Comparison of ENCODE assay signal across 1 cellular context in the genomic region with DNA sequence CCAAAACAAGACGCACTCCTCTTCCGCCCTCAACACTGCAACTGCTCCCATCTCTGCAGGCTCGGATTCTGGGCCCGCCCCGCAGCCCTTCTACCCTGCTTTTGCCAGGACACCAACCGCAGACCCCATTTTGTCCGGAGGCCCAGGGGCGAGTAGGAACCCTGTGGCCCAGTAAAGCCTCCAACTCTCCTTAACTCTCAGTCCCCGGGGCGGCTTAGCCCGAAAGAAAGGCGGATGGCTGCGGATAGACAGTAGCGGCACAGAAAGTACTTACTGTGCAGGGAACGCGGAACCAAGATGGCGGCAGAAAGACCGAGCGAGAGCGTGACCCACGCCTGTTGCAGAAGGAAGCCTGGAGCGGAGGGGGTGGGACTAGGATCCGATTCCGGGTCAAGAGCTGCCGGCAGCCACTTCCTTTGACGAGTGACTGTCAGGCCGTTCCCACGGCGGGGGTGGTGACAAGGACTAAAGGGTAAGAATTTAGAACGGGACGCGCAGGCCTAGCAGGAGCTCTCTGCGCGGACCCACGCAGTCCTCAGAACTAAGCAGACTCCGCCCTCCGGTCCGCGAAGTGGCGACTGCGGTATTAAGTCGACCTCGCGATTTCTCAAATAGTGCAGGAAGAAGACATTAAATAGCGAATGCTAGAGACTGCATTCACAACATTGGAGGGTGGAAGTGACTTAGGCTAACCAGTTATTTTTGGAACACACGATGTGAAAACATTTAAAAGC.
TF ChIP-seq lines count a peak whose summit lies in the region.

Gene NACA, minus strand, starts transcription at position 311 of the 734 bp plus-strand sequence. CDS start 778 bp downstream, outside the sequence.

TF ChIP-seq in HepG2, 621 proteins besides CTCF, POLR2A, EP300 and RAD21 (continued from another document and continues in another):
- TF ChIP-seq RXRB (CRISPR knock-in tag; IDR thresholded peaks at IDR 0.05; ENCODE audit: borderline replicate concordance), result peak; percentile 61; the same call in 1 of the 2 replicates
- peak; percentile 89 for TF ChIP-seq NFKBIZ (CRISPR knock-in tag; IDR thresholded peaks at IDR 0.05)
- peak; percentile 79 for TF ChIP-seq AGO2 (optimal IDR thresholded peaks at IDR 0.05; ENCODE audit: low read depth, low read length)
- peak; percentile 93 for TF ChIP-seq ZNF574 (CRISPR knock-in tag; IDR thresholded peaks at IDR 0.05)
- 0 out of 2 replicates have a peak, but pooled peaks have one; percentile 14 for TF ChIP-seq ZBTB42 (CRISPR knock-in tag; IDR thresholded peaks at IDR 0.05)
- TF ChIP-seq PITX1 (CRISPR knock-in tag; IDR thresholded peaks at IDR 0.05), result peak; percentile 78
- no peak for TF ChIP-seq ZBTB49 (CRISPR knock-in tag; IDR thresholded peaks at IDR 0.05; ENCODE audit: borderline replicate concordance)
- TF ChIP-seq ZNF703 (CRISPR knock-in tag; IDR thresholded peaks at IDR 0.05; ENCODE audit: borderline replicate concordance), result no peak
- peak; percentile 95 for TF ChIP-seq MAX (IDR thresholded peaks at IDR 0.05)
- peak; percentile 83; the same call in 1 of the 2 replicates for TF ChIP-seq ZNF691 (CRISPR knock-in tag; IDR thresholded peaks at IDR 0.05; ENCODE audit: borderline replicate concordance, low read depth)
- TF ChIP-seq MAFF (IDR thresholded peaks at IDR 0.05; ENCODE audit: low read depth, low read length), result no peak
- TF ChIP-seq ZNF253 (CRISPR knock-in tag; IDR thresholded peaks at IDR 0.05; ENCODE audit: borderline replicate concordance), result no peak
- TF ChIP-seq ZBTB21 (CRISPR knock-in tag; IDR thresholded peaks at IDR 0.05), result no peak; the same call in none of the 2 replicates
- TF ChIP-seq NR2F1 (CRISPR knock-in tag; IDR thresholded peaks at IDR 0.05), result no peak
- TF ChIP-seq, protein P1, sequence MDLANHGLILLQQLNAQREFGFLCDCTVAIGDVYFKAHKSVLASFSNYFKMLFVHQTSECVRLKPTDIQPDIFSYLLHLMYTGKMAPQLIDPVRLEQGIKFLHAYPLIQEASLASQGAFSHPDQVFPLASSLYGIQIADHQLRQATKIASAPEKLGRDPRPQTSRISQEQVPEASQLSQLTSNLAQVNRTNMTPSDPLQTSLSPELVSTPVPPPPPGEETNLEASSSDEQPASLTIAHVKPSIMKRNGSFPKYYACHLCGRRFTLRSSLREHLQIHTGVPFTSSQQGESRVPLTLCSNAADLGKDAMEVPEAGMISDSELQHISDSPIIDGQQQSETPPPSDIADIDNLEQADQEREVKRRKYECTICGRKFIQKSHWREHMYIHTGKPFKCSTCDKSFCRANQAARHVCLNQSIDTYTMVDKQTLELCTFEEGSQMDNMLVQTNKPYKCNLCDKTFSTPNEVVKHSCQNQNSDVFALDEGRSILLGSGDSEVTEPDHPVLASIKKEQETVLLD (CRISPR knock-in tag; IDR thresholded peaks at IDR 0.05; ENCODE audit: low read depth), result peak; percentile 79
- peak; percentile 85 for TF ChIP-seq IRF2 (CRISPR knock-in tag; IDR thresholded peaks at IDR 0.05)
- TF ChIP-seq SMAD9 (CRISPR knock-in tag; IDR thresholded peaks at IDR 0.05), result no peak
- TF ChIP-seq MTA3 (CRISPR knock-in tag; IDR thresholded peaks at IDR 0.05), result no peak
- TF ChIP-seq STAT6 (CRISPR knock-in tag; IDR thresholded peaks at IDR 0.05; ENCODE audit: borderline replicate concordance), result peak; percentile 96
- peak; percentile 83; the same call in 1 of the 2 replicates for TF ChIP-seq ZNF589 (CRISPR knock-in tag; conservative IDR thresholded peaks at IDR 0.05)
- TF ChIP-seq ZNF441 (CRISPR knock-in tag; IDR thresholded peaks at IDR 0.05; ENCODE audit: borderline replicate concordance), result peak; percentile 58; the same call in 1 of the 2 replicates
- peak; percentile 60; the same call in 1 of the 2 replicates for TF ChIP-seq HCFC1 (IDR thresholded peaks at IDR 0.05; ENCODE audit: low read depth, low read length)
- peak; percentile 88; the same call in 1 of the 2 replicates for TF ChIP-seq IRX3 (CRISPR knock-in tag; IDR thresholded peaks at IDR 0.05; ENCODE audit: borderline replicate concordance, low read depth)
- TF ChIP-seq, protein P2, sequence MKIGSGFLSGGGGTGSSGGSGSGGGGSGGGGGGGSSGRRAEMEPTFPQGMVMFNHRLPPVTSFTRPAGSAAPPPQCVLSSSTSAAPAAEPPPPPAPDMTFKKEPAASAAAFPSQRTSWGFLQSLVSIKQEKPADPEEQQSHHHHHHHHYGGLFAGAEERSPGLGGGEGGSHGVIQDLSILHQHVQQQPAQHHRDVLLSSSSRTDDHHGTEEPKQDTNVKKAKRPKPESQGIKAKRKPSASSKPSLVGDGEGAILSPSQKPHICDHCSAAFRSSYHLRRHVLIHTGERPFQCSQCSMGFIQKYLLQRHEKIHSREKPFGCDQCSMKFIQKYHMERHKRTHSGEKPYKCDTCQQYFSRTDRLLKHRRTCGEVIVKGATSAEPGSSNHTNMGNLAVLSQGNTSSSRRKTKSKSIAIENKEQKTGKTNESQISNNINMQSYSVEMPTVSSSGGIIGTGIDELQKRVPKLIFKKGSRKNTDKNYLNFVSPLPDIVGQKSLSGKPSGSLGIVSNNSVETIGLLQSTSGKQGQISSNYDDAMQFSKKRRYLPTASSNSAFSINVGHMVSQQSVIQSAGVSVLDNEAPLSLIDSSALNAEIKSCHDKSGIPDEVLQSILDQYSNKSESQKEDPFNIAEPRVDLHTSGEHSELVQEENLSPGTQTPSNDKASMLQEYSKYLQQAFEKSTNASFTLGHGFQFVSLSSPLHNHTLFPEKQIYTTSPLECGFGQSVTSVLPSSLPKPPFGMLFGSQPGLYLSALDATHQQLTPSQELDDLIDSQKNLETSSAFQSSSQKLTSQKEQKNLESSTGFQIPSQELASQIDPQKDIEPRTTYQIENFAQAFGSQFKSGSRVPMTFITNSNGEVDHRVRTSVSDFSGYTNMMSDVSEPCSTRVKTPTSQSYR (CRISPR knock-in tag; IDR thresholded peaks at IDR 0.05; ENCODE audit: borderline replicate concordance), result 0 out of 2 replicates have a peak, but pooled peaks have one; percentile 33
- peak; percentile 97 for TF ChIP-seq ZNF687 (CRISPR knock-in tag; IDR thresholded peaks at IDR 0.05)
- TF ChIP-seq ZNF552 (CRISPR knock-in tag; IDR thresholded peaks at IDR 0.05; ENCODE audit: borderline replicate concordance), result 0 out of 2 replicates have a peak, but pooled peaks have one; percentile 83
- TF ChIP-seq SETDB1 (CRISPR knock-in tag; IDR thresholded peaks at IDR 0.05; ENCODE audit: borderline replicate concordance), result no peak
- peak; percentile 78; the same call in 1 of the 2 replicates for TF ChIP-seq ISL2 (CRISPR knock-in tag; IDR thresholded peaks at IDR 0.05)
